ENCODE assay signal across 10 cellular contexts in genomic region chr2:167294775-167295140, GRCh38. TPM values are rescaled to one million over a fixed set of nuclear protein-coding genes. Genes with fewer than 3 reads are reported as not detected.
DNase-seq lines count a peak whose midpoint lies in the region; ATAC-seq and TF ChIP-seq lines count a peak whose summit lies in the region.
"Had no signal": no experiment of that assay in that cellular context is flagged by ENCODE, and none has a peak within 500 bp of the region (broad histone marks: within the 10 kb centered on the region; RNA-seq: fewer than 3 reads in every experiment).

No MANE protein-coding gene starts in this region.

- no peaks in the 10 kb centered on the region for H3K9me3 ChIP-seq in iPS-18c (ENCODE audit: control insufficient read depth, insufficient read depth, low read length)
- no peaks in the 10 kb centered on the region for H3K9me3 ChIP-seq in testis

- no peaks in the 10 kb centered on the region for H3K27me3 ChIP-seq in testis

- peak overlapping the region; percentile 68 for H3K4me3 ChIP-seq in iPS-18c (ENCODE audit: insufficient read depth, low read depth, low read length)
- peak overlapping the region; percentile 72 to 83 for H3K4me3 ChIP-seq in testis

- peaks cover 9% of the 10 kb centered on the region for H3K9me3 Mint-ChIP-seq in activated CD4-positive, alpha-beta T cell treated with anti-CD3 and anti-CD28 coated beads, Interleukin-2, amount 10 ng/mL, durations not matched to agents 24 days and 14 days
- peaks cover 3% of the 10 kb centered on the region for H3K9me3 Mint-ChIP-seq in activated naive CD8-positive, alpha-beta T cell treated with anti-CD3 and anti-CD28 coated beads, Interleukin-2, amount 50 U/mL, for 24 hours

- H3K36me3 ChIP-seq in testis (ENCODE audit: low read depth, missing control alignments) = no peaks in the 10 kb centered on the region

- DNase-seq in activated CD4-positive, alpha-beta T cell treated with anti-CD3 and anti-CD28 coated beads, Interleukin-2, amount 10 ng/mL, durations not matched to agents 24 days and 14 days = peak; percentile 58
- DNase-seq in activated CD4-positive, alpha-beta T cell treated with anti-CD3 and anti-CD28 coated beads for 48 hours = no peak
- DNase-seq in activated naive CD8-positive, alpha-beta T cell treated with anti-CD3 and anti-CD28 coated beads, Interleukin-2, amount 50 U/mL, for 24 hours = no peak
- DNase-seq in testis (no peak), DMS53 (lab: John Stamatoyannopoulos, UW) (no peak)
- no peak for DNase-seq in stimulated activated CD4-positive, alpha-beta T cell treated with anti-CD3 and anti-CD28 coated beads, Interleukin-1b, Interleukin-23, amount 100 ng/mL, for 48 hours

- H3K4me3 Mint-ChIP-seq in activated CD4-positive, alpha-beta T cell treated with anti-CD3 and anti-CD28 coated beads, Interleukin-2, amount 10 ng/mL, durations not matched to agents 24 days and 14 days = peak overlapping the region; percentile 62
- peak overlapping the region; percentile 61 for H3K4me3 Mint-ChIP-seq in activated naive CD8-positive, alpha-beta T cell treated with anti-CD3 and anti-CD28 coated beads, Interleukin-2, amount 50 U/mL, for 24 hours

- 5 to 9% methylated on average over 6 of the region's 6 CpGs for WGBS in testis, 2 donors

- H3K36me3 Mint-ChIP-seq in activated CD4-positive, alpha-beta T cell treated with anti-CD3 and anti-CD28 coated beads, Interleukin-2, amount 10 ng/mL, durations not matched to agents 24 days and 14 days (ENCODE audit: low read depth) = peaks cover 4% of the 10 kb centered on the region
- H3K36me3 Mint-ChIP-seq in activated naive CD8-positive, alpha-beta T cell treated with anti-CD3 and anti-CD28 coated beads, Interleukin-2, amount 50 U/mL, for 24 hours (ENCODE audit: low read depth) = peaks cover 1% of the 10 kb centered on the region

- no peaks in the 10 kb centered on the region for H3K4me1 ChIP-seq in testis

- peaks cover 10% of the 10 kb centered on the region for H3K4me1 Mint-ChIP-seq in activated CD4-positive, alpha-beta T cell treated with anti-CD3 and anti-CD28 coated beads, Interleukin-2, amount 10 ng/mL, durations not matched to agents 24 days and 14 days
- H3K4me1 Mint-ChIP-seq in activated naive CD8-positive, alpha-beta T cell treated with anti-CD3 and anti-CD28 coated beads, Interleukin-2, amount 50 U/mL, for 24 hours = peaks cover 14% of the 10 kb centered on the region

- H3K27ac ChIP-seq in testis = no peak overlapping the region
- H3K27ac ChIP-seq: epithelial cell of prostate, RWPE1 had no signal

- no peak for ATAC-seq in activated naive CD8-positive, alpha-beta T cell treated with anti-CD3 and anti-CD28 coated beads, Interleukin-2, amount 50 U/mL, for 24 hours
- ATAC-seq in HG03460 (IDR thresholded peaks at IDR 0.05; ENCODE audit: unreplicated experiment) = no peak

- TF ChIP-seq POLR2A in testis (IDR thresholded peaks at IDR 0.05) = no peak

- H3K27ac Mint-ChIP-seq in activated CD4-positive, alpha-beta T cell treated with anti-CD3 and anti-CD28 coated beads, Interleukin-2, amount 10 ng/mL, durations not matched to agents 24 days and 14 days = no peak overlapping the region
- no peak overlapping the region for H3K27ac Mint-ChIP-seq in activated naive CD8-positive, alpha-beta T cell treated with anti-CD3 and anti-CD28 coated beads, Interleukin-2, amount 50 U/mL, for 24 hours

- intact Hi-C loops in activated CD4-positive, alpha-beta T cell treated with anti-CD3 and anti-CD28 coated beads, Interleukin-2, amount 10 ng/mL, durations not matched to agents 24 days and 14 days (cut with micrococcal nuclease) = loop anchor here (10.0 kb wide), 1 partner anchor 820 kb away; no protein-coding TSS in a partner anchor
- intact Hi-C loops in testis (cut with DNase I; ENCODE audit: low total_unique reads) = no loop called here

- H3K27me3 Mint-ChIP-seq in activated CD4-positive, alpha-beta T cell treated with anti-CD3 and anti-CD28 coated beads, Interleukin-2, amount 10 ng/mL, durations not matched to agents 24 days and 14 days = peaks cover 41% of the 10 kb centered on the region
- peaks cover 42% of the 10 kb centered on the region for H3K27me3 Mint-ChIP-seq in activated naive CD8-positive, alpha-beta T cell treated with anti-CD3 and anti-CD28 coated beads, Interleukin-2, amount 50 U/mL, for 24 hours

- TF ChIP-seq CTCF in testis (IDR thresholded peaks at IDR 0.05) = no peak

RNA-seq across cellular contexts. Expression of gene B3GALT1, which starts 2.0 kb away (rescaled TPM):
- total RNA-seq in activated CD4-positive, alpha-beta T cell treated with anti-CD3 and anti-CD28 coated beads, Interleukin-2, amount 10 ng/mL, durations not matched to agents 24 days and 14 days = not detected in 2 replicates
- total RNA-seq in testis = 1 to 10 TPM; 1.5 to 1.8 TPM
- polyA plus RNA-seq in testis (ENCODE audit: insufficient read depth, low read depth, low replicate concordance) = 0.71 TPM
